In the genomic region with DNA sequence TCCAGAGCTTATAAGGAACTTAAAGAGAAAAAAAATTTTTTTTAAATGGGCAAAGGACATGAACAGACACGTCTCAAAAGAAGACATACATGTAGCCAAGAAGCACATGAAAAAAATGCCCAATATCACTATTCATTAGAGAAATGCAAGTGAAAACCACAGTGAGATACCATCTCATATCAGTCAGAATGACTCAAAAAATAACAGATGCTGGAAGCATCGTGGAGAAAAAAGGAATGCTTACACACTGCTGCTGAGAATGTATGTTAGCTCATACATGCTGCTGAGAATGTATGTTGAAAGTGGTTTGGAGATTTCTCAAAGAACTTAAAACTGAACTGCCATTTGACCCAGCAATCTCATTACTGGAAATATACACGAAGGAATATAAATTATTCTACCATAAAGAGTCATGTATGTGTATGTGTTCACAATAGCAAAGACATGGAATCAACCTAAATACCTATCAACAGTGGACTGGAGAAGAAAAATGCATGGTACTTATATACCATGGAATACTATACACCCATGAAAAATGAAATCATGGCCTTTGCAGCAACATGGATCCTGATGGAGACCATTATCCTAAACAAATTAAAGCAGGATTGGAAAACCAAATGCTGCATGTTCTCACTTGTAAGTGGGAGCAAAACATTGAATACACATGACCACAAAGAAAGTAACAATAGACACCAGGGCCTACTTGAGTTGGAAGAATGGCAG, we compare ENCODE assay signal across 34 cellular contexts. TPM values are rescaled to one million over a fixed set of nuclear protein-coding genes. Genes with fewer than 3 reads are reported as not detected.
DNase-seq lines count a peak whose midpoint lies in the region; ATAC-seq and TF ChIP-seq lines count a peak whose summit lies in the region.
"Had no signal": no experiment of that assay in that cellular context is flagged by ENCODE, and none has a peak within 500 bp of the region (broad histone marks: within the 10 kb centered on the region; RNA-seq: fewer than 3 reads in every experiment).

No MANE protein-coding gene starts in this region.

- POLR2A ChIA-PET in SK-N-SH (lab: Yijun Ruan, JAX) = no interaction called here

- peaks cover 10% of the 10 kb centered on the region for H3F3A ChIP-seq in SK-N-SH (replicated peaks; ENCODE audit: insufficient read depth)
- peaks cover 4% of the 10 kb centered on the region for H3F3A ChIP-seq in smooth muscle cell (ENCODE audit: low read depth)

- DNase-seq in SK-N-SH (no peak), RWPE2 (ENCODE audit: low spot score) (no peak), dedifferentiated amniotic fluid mesenchymal stem cell (ENCODE audit: extremely low spot score) (peak; percentile 17), smooth muscle cell (lab: John Stamatoyannopoulos, UW; ENCODE audit: unreplicated experiment) (no peak), tibial artery (no peak), NCI-H2029 (lab: John Stamatoyannopoulos, UW) (no peak)
- DNase-seq in activated CD4-positive, alpha-beta T cell treated with anti-CD3 and anti-CD28 coated beads for 48 hours = no peak
- DNase-seq: activated CD4-positive, alpha-beta T cell treated with anti-CD3 and anti-CD28 coated beads, Interleukin-2, amount 50 U/mL, for 4 hours; activated CD4-positive, CD25-positive, alpha-beta regulatory T cell; activated naive CD4-positive, alpha-beta T cell treated with Interleukin-2 at 50 U/mL for 16 hours; body of pancreas; C1 segment of cervical spinal cord; GDM1; hypothalamus; NCI-H1417; NCI-H2081 treated with DMSO at 0.1 percent for 48 hours; nephron progenitor cell; ovary; retina; SJCRH30; stimulated activated naive B cell treated with anti-CD40 and anti-IgM and Interleukin-4, amounts not matched to agents 10 μg/mL and 1 μg/mL and 100 μg/mL, for 72 hours; substantia nigra; T1000; upper lobe of left lung had no signal

- peak overlapping the region in 1 of 2 experiments; percentile 51; a peak in 2 of 4 replicates for H3K27ac ChIP-seq in SK-N-SH (ENCODE audit: low read depth in 2 of 2, low read length in 1 of 2)
- no peak overlapping the region for H3K27ac ChIP-seq in RWPE2 (ENCODE audit: poor library complexity, severe bottlenecking)
- H3K27ac ChIP-seq in smooth muscle cell (ENCODE audit: low read depth) = peak overlapping the region; percentile 48
- H3K27ac ChIP-seq in tibial artery = no peak overlapping the region
- H3K27ac ChIP-seq: 22Rv1, body of pancreas, KMS-11, ovary, SJCRH30, skin epidermis, upper lobe of left lung had no signal

- H3K27me3 ChIP-seq in SK-N-SH (ENCODE audit: insufficient read depth) (no peaks in the 10 kb centered on the region; the same call in 1 of the 2 replicates), RWPE2 (ENCODE audit: insufficient read depth, poor library complexity, severe bottlenecking) (no peaks in the 10 kb centered on the region), smooth muscle cell (ENCODE audit: low read depth) (no peaks in the 10 kb centered on the region), tibial artery (no peaks in the 10 kb centered on the region)
- H3K27me3 ChIP-seq: body of pancreas, ovary, SJCRH30, upper lobe of left lung had no signal

- H3K9ac ChIP-seq in SK-N-SH (no peak overlapping the region), smooth muscle cell (ENCODE audit: low read depth) (no peak overlapping the region)
- H3K9ac ChIP-seq: KMS-11 had no signal

- no peak for TF ChIP-seq CTCF in SK-N-SH (IDR thresholded peaks at IDR 0.05)
- TF ChIP-seq CTCF in RWPE2 (IDR thresholded peaks at IDR 0.05; ENCODE audit: poor library complexity, severe bottlenecking) = no peak
- no peak for TF ChIP-seq CTCF in smooth muscle cell (IDR thresholded peaks at IDR 0.05; ENCODE audit: borderline replicate concordance, insufficient read depth, poor library complexity, severe bottlenecking)
- no peak for TF ChIP-seq CTCF in tibial artery (IDR thresholded peaks at IDR 0.05)

- no peak overlapping the region for H3K4me2 ChIP-seq in SK-N-SH
- H3K4me2 ChIP-seq in smooth muscle cell = no peak overlapping the region
- H3K4me2 ChIP-seq: KMS-11 had no signal

- H2AFZ ChIP-seq in SK-N-SH (ENCODE audit: low read depth) = no peak overlapping the region
- no peak overlapping the region for H2AFZ ChIP-seq in smooth muscle cell (ENCODE audit: low read depth)

- intact Hi-C loops in tibial artery (cut with DNase I; ENCODE audit: low total_unique reads) = no loop called here

- 0% methylated on average over 3 of the region's 3 CpGs for WGBS in SK-N-SH (ENCODE audit: low lambda C conversion rate)
- WGBS in smooth muscle cell (ENCODE audit: low lambda C conversion rate) = 52% methylated on average over 3 of the region's 3 CpGs

- peak in 1 of 2 experiments; percentile 15; a peak in 1 of 4 replicates for TF ChIP-seq EP300 in SK-N-SH (IDR thresholded peaks at IDR 0.05; ENCODE audit: borderline replicate concordance in 1 of 2, low read depth in 1 of 2, low read length in 1 of 2)

- H4K20me1 ChIP-seq in SK-N-SH (ENCODE audit: insufficient read depth) (no peaks in the 10 kb centered on the region), smooth muscle cell (ENCODE audit: low read depth) (no peaks in the 10 kb centered on the region)

- H3K4me3 ChIP-seq in SK-N-SH (ENCODE audit: low read depth in 2 of 2, low read length in 1 of 2) (no peak overlapping the region), RWPE2 (ENCODE audit: severe bottlenecking) (no peak overlapping the region), smooth muscle cell (no peak overlapping the region), tibial artery (no peak overlapping the region)
- H3K4me3 ChIP-seq: body of pancreas, ovary, SJCRH30, skin epidermis, upper lobe of left lung had no signal

- ATAC-seq in SK-N-SH treated with all-trans-retinoic acid at 6 μM for 48 hours = no peak
- ATAC-seq in RWPE2 (ENCODE audit: low read depth) = peak; percentile 67
- ATAC-seq: body of pancreas; HCT116; left lobe of liver; Panc1; stimulated activated naive B cell treated with anti-CD40 and anti-IgM and Interleukin-4, amounts not matched to agents 10 μg/mL and 1 μg/mL and 100 μg/mL, for 72 hours had no signal

- H3K79me2 ChIP-seq in SK-N-SH (ENCODE audit: insufficient read depth) = no peaks in the 10 kb centered on the region
- no peaks in the 10 kb centered on the region for H3K79me2 ChIP-seq in smooth muscle cell (ENCODE audit: low read depth)

- CTCF ChIA-PET in SK-N-SH (lab: Yijun Ruan, JAX) = no interaction called here

- H3K4me1 ChIP-seq in SK-N-SH (ENCODE audit: control insufficient read depth in 1 of 2, insufficient read depth in 2 of 2, low read depth in 1 of 2, low read length in 1 of 2) = peaks cover 0 to 4% of the 10 kb centered on the region in 2 experiments; a peak in 1 of 4 replicates
- no peaks in the 10 kb centered on the region for H3K4me1 ChIP-seq in RWPE2 (ENCODE audit: insufficient read depth, poor library complexity, severe bottlenecking)
- H3K4me1 ChIP-seq in smooth muscle cell (ENCODE audit: low read depth) = peaks cover 4% of the 10 kb centered on the region
- no peaks in the 10 kb centered on the region for H3K4me1 ChIP-seq in tibial artery
- H3K4me1 ChIP-seq: body of pancreas, SJCRH30, upper lobe of left lung had no signal

- H3K9me2 ChIP-seq in SK-N-SH = no peaks in the 10 kb centered on the region

- H3K36me3 ChIP-seq in SK-N-SH (replicated peaks in 1 of 2; ENCODE audit: control insufficient read depth in 1 of 2, insufficient read depth in 2 of 2, low read length in 1 of 2) (no peaks in the 10 kb centered on the region), RWPE2 (ENCODE audit: low read depth) (no peaks in the 10 kb centered on the region), smooth muscle cell (ENCODE audit: low read depth) (no peaks in the 10 kb centered on the region), tibial artery (no peaks in the 10 kb centered on the region)
- H3K36me3 ChIP-seq: ovary, SJCRH30, upper lobe of left lung had no signal

- no peaks in the 10 kb centered on the region for H3K9me3 ChIP-seq in SK-N-SH
- no peaks in the 10 kb centered on the region for H3K9me3 ChIP-seq in RWPE2 (ENCODE audit: severe bottlenecking)
- no peaks in the 10 kb centered on the region for H3K9me3 ChIP-seq in smooth muscle cell (replicated peaks; ENCODE audit: low read depth)
- H3K9me3 ChIP-seq in tibial artery = no peaks in the 10 kb centered on the region
- H3K9me3 ChIP-seq: body of pancreas, ovary, SJCRH30, upper lobe of left lung had no signal

- no peak for TF ChIP-seq RAD21 in SK-N-SH (IDR thresholded peaks at IDR 0.05; ENCODE audit: low read length)

TF ChIP-seq in SK-N-SH, 30 proteins besides CTCF, POLR2A, EP300 and RAD21 (continues in another document):
- TF ChIP-seq NFIC (IDR thresholded peaks at IDR 0.05; ENCODE audit: borderline replicate concordance) (no peak), POLR2AphosphoS5 (IDR thresholded peaks at IDR 0.05; ENCODE audit: low read depth, low read length) (no peak), FOSL2 (IDR thresholded peaks at IDR 0.05; ENCODE audit: borderline replicate concordance, low read depth) (peak; percentile 37; the same call in 1 of the 2 replicates)

TF ChIP-seq in SK-N-SH treated with all-trans-retinoic acid at 6 μM for 48 hours, 23 proteins besides CTCF, POLR2A, EP300 and RAD21 (continues in another document):
- TF ChIP-seq ZC3H10 (CRISPR knock-in tag; IDR thresholded peaks at IDR 0.05) (no peak), GLIS3 (CRISPR knock-in tag; IDR thresholded peaks at IDR 0.05) (no peak), OSR1 (CRISPR knock-in tag; IDR thresholded peaks at IDR 0.05) (no peak)

RNA-seq across cellular contexts. Expression of gene OR11A1, which starts 5.2 kb away (rescaled TPM):
- polyA plus RNA-seq in SK-N-SH (2012; rRNA removed) = not detected in 2 replicates
- not detected in 2 replicates for polyA plus RNA-seq in SK-N-SH (2012; cell fraction: cytosol; rRNA removed)
- not detected in 2 replicates for polyA plus RNA-seq in SK-N-SH (2012; cell fraction: nucleus; rRNA removed)
- not detected in 2 replicates for total RNA-seq in smooth muscle cell
- polyA plus RNA-seq in smooth muscle cell = not detected in 2 replicates
- total RNA-seq: body of pancreas, cerebellum, endothelial cell of umbilical vein, left lobe of liver, ovary, SJCRH30, upper lobe of left lung had no signal
- polyA plus RNA-seq: adipose tissue, endothelial cell of umbilical vein, ovary had no signal

RNA-seq across cellular contexts. Expression of gene OR2H1, which starts 5.3 kb away (rescaled TPM):
- polyA plus RNA-seq in SK-N-SH (2012; rRNA removed) (not detected in 2 replicates), smooth muscle cell (not detected in 2 replicates)
- polyA plus RNA-seq in SK-N-SH (2012; cell fraction: cytosol; rRNA removed) = not detected in 2 replicates
- polyA plus RNA-seq in SK-N-SH (2012; cell fraction: nucleus; rRNA removed) = not detected in 2 replicates
- total RNA-seq in smooth muscle cell = not detected in 2 replicates
- total RNA-seq: body of pancreas, cerebellum, endothelial cell of umbilical vein, left lobe of liver, ovary, SJCRH30, upper lobe of left lung had no signal
- polyA plus RNA-seq: adipose tissue, endothelial cell of umbilical vein, ovary had no signal

RNA-seq across cellular contexts. Expression of gene OR10C1, which starts 12.5 kb away (rescaled TPM):
- not detected in 2 replicates for polyA plus RNA-seq in SK-N-SH (2012; rRNA removed)
- polyA plus RNA-seq in SK-N-SH (2012; cell fraction: cytosol; rRNA removed) = not detected in 2 replicates
- not detected in 2 replicates for polyA plus RNA-seq in SK-N-SH (2012; cell fraction: nucleus; rRNA removed)
- not detected in 2 replicates for total RNA-seq in smooth muscle cell
- not detected in 2 replicates for polyA plus RNA-seq in smooth muscle cell
- total RNA-seq: body of pancreas, cerebellum, endothelial cell of umbilical vein, left lobe of liver, ovary, SJCRH30, upper lobe of left lung had no signal
- polyA plus RNA-seq: adipose tissue, endothelial cell of umbilical vein, ovary had no signal

RNA-seq across cellular contexts. Expression of gene MAS1L, which starts 36.1 kb away (rescaled TPM):
- not detected in 2 replicates for polyA plus RNA-seq in SK-N-SH (2012; rRNA removed)
- polyA plus RNA-seq in SK-N-SH (2012; cell fraction: cytosol; rRNA removed) = not detected in 2 replicates
- not detected in 2 replicates for polyA plus RNA-seq in SK-N-SH (2012; cell fraction: nucleus; rRNA removed)
- not detected in 2 replicates for total RNA-seq in smooth muscle cell
- polyA plus RNA-seq in smooth muscle cell = not detected in 2 replicates
- total RNA-seq: body of pancreas, cerebellum, endothelial cell of umbilical vein, left lobe of liver, ovary, SJCRH30 had no signal
- polyA plus RNA-seq: endothelial cell of umbilical vein had no signal

RNA-seq across cellular contexts. Expression of gene OR12D1, which starts 36.9 kb away (rescaled TPM):
- not detected in 2 replicates for polyA plus RNA-seq in SK-N-SH (2012; rRNA removed)
- polyA plus RNA-seq in SK-N-SH (2012; cell fraction: cytosol; rRNA removed) = not detected in 2 replicates
- not detected in 2 replicates for polyA plus RNA-seq in SK-N-SH (2012; cell fraction: nucleus; rRNA removed)
- not detected in 2 replicates for total RNA-seq in smooth muscle cell
- polyA plus RNA-seq in smooth muscle cell = not detected in 2 replicates
- total RNA-seq: body of pancreas, cerebellum, endothelial cell of umbilical vein, left lobe of liver, ovary, SJCRH30, upper lobe of left lung had no signal
- polyA plus RNA-seq: adipose tissue, endothelial cell of umbilical vein, ovary had no signal
